In genomic region chr6:42090819-42091717, GRCh38 we compare ENCODE assay signal across 15 cellular contexts. TPM values are rescaled to one million over a fixed set of nuclear protein-coding genes. Genes with fewer than 3 reads are reported as not detected.
DNase-seq lines count a peak whose midpoint lies in the region; ATAC-seq and TF ChIP-seq lines count a peak whose summit lies in the region.
"Had no signal": no experiment of that assay in that cellular context is flagged by ENCODE, and none has a peak within 500 bp of the region (broad histone marks: within the 10 kb centered on the region; RNA-seq: fewer than 3 reads in every experiment).

No MANE protein-coding gene starts in this region.

- no peaks in the 10 kb centered on the region for H3K4me1 ChIP-seq in right cardiac atrium (ENCODE audit: control insufficient read depth, insufficient read depth, low read length)
- H3K4me1 ChIP-seq in PC-9 (replicated peaks; ENCODE audit: insufficient read depth): peaks cover 59% of the 10 kb centered on the region
- H3K4me1 ChIP-seq: BLaER1 had no signal

- no peaks in the 10 kb centered on the region for H3K79me2 ChIP-seq in PC-9 (ENCODE audit: low read depth)

- H3K9me2 ChIP-seq in PC-9 (ENCODE audit: insufficient read depth): no peaks in the 10 kb centered on the region

- H3K9me3 ChIP-seq in right cardiac atrium (ENCODE audit: control insufficient read depth, low read length): no peaks in the 10 kb centered on the region
- H3K9me3 ChIP-seq in PC-9 (ENCODE audit: insufficient read depth, low read depth): no peaks in the 10 kb centered on the region
- H3K9me3 ChIP-seq: BLaER1 had no signal

- H3K4me3 ChIP-seq in right cardiac atrium (ENCODE audit: low read length): no peak overlapping the region
- H3K4me3 ChIP-seq in PC-9: no peak overlapping the region
- H3K4me3 ChIP-seq: BLaER1 had no signal

- no peak for DNase-seq in right cardiac atrium
- DNase-seq in left ventricle myocardium superior: no peak
- no peak for DNase-seq in PC-9
- DNase-seq in neural crest cell (ENCODE audit: low read depth, low spot score): no peak
- no peak for DNase-seq in activated effector memory CD4-positive, alpha-beta T cell treated with anti-CD3 and anti-CD28 coated beads, Interleukin-2, amount 50 U/mL, for 16 hours
- DNase-seq: 8988T; CD4-positive, alpha-beta memory T cell; GF-D8; GOT3; H7 had no signal

- ATAC-seq in right cardiac atrium: no peak
- ATAC-seq in left ventricle myocardium superior: no peak
- ATAC-seq in GM18498 (IDR thresholded peaks at IDR 0.05; ENCODE audit: unreplicated experiment): no peak
- no peak for ATAC-seq in HG03159 (IDR thresholded peaks at IDR 0.05; ENCODE audit: unreplicated experiment)
- ATAC-seq: HCT116 had no signal

- H3K27ac ChIP-seq in right cardiac atrium (ENCODE audit: low read length): peak overlapping the region; percentile 10
- no peak overlapping the region for H3K27ac ChIP-seq in PC-9
- H3K27ac ChIP-seq: BLaER1 had no signal

- WGBS in right cardiac atrium: 93% methylated on average over 10 of the region's 10 CpGs

- H3K36me3 Mint-ChIP-seq in neural crest cell (ENCODE audit: low read depth): no peaks in the 10 kb centered on the region

- H3K27me3 ChIP-seq in right cardiac atrium (ENCODE audit: control insufficient read depth, insufficient read depth): no peaks in the 10 kb centered on the region
- H3K27me3 ChIP-seq in PC-9 (ENCODE audit: insufficient read depth, low read depth): no peaks in the 10 kb centered on the region
- H3K27me3 ChIP-seq: BLaER1 had no signal

- CTCF ChIA-PET in PC-9 (lab: Charles Lee): interaction anchor here (1.1 kb wide), 1 partner anchor 51 kb away, joined by 3 read pairs; the partner anchor contains the start of gene C6orf132

- BruUV-seq in PC-9 (replicated peaks; lab: Mats Ljungman, UMichigan): no TSS peak

- TF ChIP-seq CTCF in PC-9 (conservative IDR thresholded peaks at IDR 0.05) (no peak), neural crest cell (conservative IDR thresholded peaks at IDR 0.05) (no peak)

- H3F3A ChIP-seq in PC-9 (ENCODE audit: insufficient read depth, low read depth): peaks cover 48% of the 10 kb centered on the region; the same call in 1 of the 2 replicates

- peak overlapping the region; percentile 27 for H3K4me2 ChIP-seq in PC-9
- H3K4me2 ChIP-seq: BLaER1 had no signal

- no peaks in the 10 kb centered on the region for H3K9me3 Mint-ChIP-seq in neural crest cell
- H3K9me3 Mint-ChIP-seq: CD14-positive monocyte; CD4-positive, alpha-beta memory T cell had no signal

- no peak overlapping the region for H2AFZ ChIP-seq in PC-9

- no peak overlapping the region for H3K4me3 Mint-ChIP-seq in neural crest cell
- H3K4me3 Mint-ChIP-seq: CD14-positive monocyte; CD4-positive, alpha-beta memory T cell had no signal

- no peaks in the 10 kb centered on the region for H3K27me3 Mint-ChIP-seq in neural crest cell (ENCODE audit: low read depth)
- H3K27me3 Mint-ChIP-seq: CD4-positive, alpha-beta memory T cell had no signal

- no peaks in the 10 kb centered on the region for H4K20me1 ChIP-seq in PC-9 (ENCODE audit: insufficient read depth)
- H4K20me1 ChIP-seq: BLaER1 had no signal

- peak overlapping the region; percentile 4 for H3K27ac Mint-ChIP-seq in neural crest cell (ENCODE audit: unreplicated experiment)
- H3K27ac Mint-ChIP-seq: CD14-positive monocyte had no signal

- H3K36me3 ChIP-seq in PC-9 (ENCODE audit: low read depth): no peaks in the 10 kb centered on the region

- intact Hi-C loops in right cardiac atrium (cut with DNase I) (no loop called here), left ventricle myocardium superior (cut with micrococcal nuclease) (no loop called here), PC-9 (cut with micrococcal nuclease; ENCODE audit: unreplicated experiment) (no loop called here)

- POLR2A ChIA-PET in PC-9 (lab: Charles Lee; ENCODE audit: unreplicated experiment): interaction anchor here (0.6 to 0.9 kb wide), 3 partner anchors 33 to 135 kb away, joined by 3 to 16 read pairs (median 7); partner anchors contain the start of gene C6orf132

- no peaks in the 10 kb centered on the region for H3K4me1 Mint-ChIP-seq in neural crest cell
- H3K4me1 Mint-ChIP-seq: CD14-positive monocyte; CD4-positive, alpha-beta memory T cell had no signal

RNA-seq across cellular contexts. Expression of gene TAF8, which starts 40.7 kb away (rescaled TPM):
- total RNA-seq in right cardiac atrium: 10 to 100 TPM; 21.6 to 29.6 (median 26.9) TPM
- polyA plus RNA-seq in right cardiac atrium: 21.8 TPM
- 32.2 TPM for total RNA-seq in left ventricle myocardium superior
- total RNA-seq in PC-9 (2021): 35.6 and 38.4 TPM in 2 replicates
- 28.9 and 31.2 TPM in 2 replicates for total RNA-seq in neural crest cell

RNA-seq across cellular contexts. Expression of gene C6orf132, which starts 51.4 kb away (rescaled TPM):
- 1 to 10 TPM in 3 of 4 donors, under 1 TPM in 1; 0.64 to 2.4 (median 1.6) TPM for total RNA-seq in right cardiac atrium
- 1.8 TPM for polyA plus RNA-seq in right cardiac atrium
- 2.2 TPM for total RNA-seq in left ventricle myocardium superior
- 49.8 and 53.9 TPM in 2 replicates for total RNA-seq in PC-9 (2021)
- 0.14 and 0.26 TPM in 2 replicates for total RNA-seq in neural crest cell
- total RNA-seq: CD4-positive, alpha-beta memory T cell had no signal
- polyA plus RNA-seq: CD14-positive monocyte; CD4-positive, alpha-beta memory T cell had no signal

Comparison
In these comparisons a context has a peak if more than half of its experiments do, and no peak if none do; other contexts are left out.
1. RNA of gene C6orf132, which starts 51.4 kb away (total RNA-seq): 49.8 to 53.9 TPM in PC-9; 2.2 TPM in left ventricle myocardium superior (single experiment), 0.64 to 2.4 TPM in right cardiac atrium and 0.14 to 0.26 TPM in neural crest cell; every median in the first group is over 10 times any median in the second.